Comparison of ENCODE assay signal across 1 cellular context in the genomic region with DNA sequence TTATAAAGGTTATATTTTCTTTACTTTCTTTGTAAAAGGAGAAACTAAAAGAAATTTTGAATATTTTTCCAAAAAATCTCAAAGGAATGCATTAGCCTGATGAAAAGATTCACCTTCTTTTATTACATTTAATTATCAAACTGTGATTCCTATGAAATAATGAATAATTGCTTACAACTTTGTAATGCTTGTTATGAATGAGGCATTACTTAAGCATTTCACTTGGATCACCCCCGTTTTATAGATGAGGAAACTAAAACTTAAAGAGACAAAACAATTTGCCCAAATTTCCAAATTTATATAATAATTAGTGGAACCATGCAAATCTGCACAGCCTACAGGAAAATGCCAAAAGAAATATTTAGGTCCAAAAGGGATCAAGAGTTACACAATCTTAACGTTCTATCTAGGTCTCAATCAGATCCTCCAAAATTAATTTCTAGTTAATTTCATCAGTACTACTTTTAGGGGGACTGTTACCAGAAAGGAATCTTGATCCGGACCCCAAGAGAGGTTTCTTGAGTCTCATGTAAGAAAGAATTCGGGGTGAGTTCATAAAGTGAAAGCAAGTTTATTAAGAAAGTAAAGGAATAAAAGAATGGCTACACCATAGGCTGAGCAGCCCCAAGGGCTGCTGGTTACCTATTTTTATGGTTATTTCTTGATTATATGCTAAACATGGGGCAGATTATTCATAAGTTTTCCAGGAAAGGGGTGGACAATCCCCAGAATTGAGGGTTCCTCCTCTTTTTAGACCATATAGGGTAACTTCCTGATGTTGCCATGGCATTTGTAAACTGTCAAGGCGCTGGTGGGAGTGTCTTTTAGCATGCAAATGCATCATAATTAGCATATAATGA.
TF ChIP-seq lines count a peak whose summit lies in the region.

No MANE protein-coding gene starts in this region.

TF ChIP-seq in HepG2, 621 proteins besides CTCF, POLR2A, EP300 and RAD21 (continued from another document):
- TF ChIP-seq, protein P1, sequence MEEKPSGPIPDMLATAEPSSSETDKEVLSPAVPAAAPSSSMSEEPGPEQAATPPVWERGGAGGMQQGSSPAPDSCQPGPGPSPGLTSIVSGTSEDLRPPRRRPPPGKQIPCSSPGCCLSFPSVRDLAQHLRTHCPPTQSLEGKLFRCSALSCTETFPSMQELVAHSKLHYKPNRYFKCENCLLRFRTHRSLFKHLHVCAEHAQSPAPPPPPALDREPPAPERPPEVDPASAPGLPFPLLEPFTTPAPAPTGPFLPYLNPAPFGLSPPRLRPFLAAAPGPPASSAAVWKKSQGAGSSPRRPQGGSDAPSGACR (CRISPR knock-in tag; IDR thresholded peaks at IDR 0.05) = no peak
- TF ChIP-seq, protein P2, sequence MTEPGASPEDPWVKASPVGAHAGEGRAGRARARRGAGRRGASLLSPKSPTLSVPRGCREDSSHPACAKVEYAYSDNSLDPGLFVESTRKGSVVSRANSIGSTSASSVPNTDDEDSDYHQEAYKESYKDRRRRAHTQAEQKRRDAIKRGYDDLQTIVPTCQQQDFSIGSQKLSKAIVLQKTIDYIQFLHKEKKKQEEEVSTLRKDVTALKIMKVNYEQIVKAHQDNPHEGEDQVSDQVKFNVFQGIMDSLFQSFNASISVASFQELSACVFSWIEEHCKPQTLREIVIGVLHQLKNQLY (CRISPR knock-in tag; IDR thresholded peaks at IDR 0.05) = no peak
